ENCODE assay signal across 8 cellular contexts in the genomic region with DNA sequence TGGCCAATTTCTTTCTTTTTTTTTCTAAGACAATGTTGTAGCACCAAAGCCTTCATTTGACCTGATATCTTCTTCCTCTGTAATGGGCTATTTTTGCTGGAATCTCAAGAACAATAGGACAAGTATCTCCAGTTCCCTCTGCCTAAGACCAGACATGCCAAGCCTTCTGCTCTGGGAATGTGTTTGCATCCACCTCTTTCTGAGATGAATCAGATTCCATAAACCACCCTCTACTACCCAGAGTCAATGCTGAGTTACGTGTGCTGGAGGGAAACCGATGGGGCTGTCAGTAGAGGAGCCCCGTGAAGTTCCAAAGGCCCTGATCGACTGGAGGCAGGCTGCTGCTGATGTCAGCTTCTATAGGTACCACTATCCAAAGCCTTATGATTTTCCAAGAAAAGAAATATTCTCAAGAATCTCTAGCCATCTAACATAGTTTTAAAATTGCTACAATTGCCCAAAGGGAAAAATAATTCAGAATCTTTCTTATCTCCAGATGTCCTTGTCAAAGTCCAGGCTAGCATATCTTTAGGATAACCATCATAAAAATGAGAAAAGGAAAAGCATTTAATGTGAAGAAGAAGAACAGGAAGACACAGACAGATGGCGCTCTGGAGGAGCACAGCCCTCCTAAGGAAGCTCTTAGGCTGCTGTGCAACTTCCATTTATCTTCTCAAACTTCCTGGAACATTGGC.
A peak's percentile ranks its signal among the peaks of the same experiment; 100 is the strongest.
DNase-seq lines count a peak whose midpoint lies in the region; ATAC-seq and TF ChIP-seq lines count a peak whose summit lies in the region.

No MANE protein-coding gene starts in this region.

- H3K9ac ChIP-seq in liver (ENCODE audit: low read depth in 1 of 2, low read length in 2 of 2), result no peak overlapping the region

- H3K27ac ChIP-seq in liver (ENCODE audit: low read depth in 1 of 2, low read length in 2 of 2), result no peak overlapping the region

- peak; percentile 13 for DNase-seq in stimulated activated CD4-positive, alpha-beta T cell treated with anti-CD3 and anti-CD28 coated beads, Interleukin-15, amount 100 ng/mL, for 24 hours
- no peak for DNase-seq in stimulated activated CD4-positive, alpha-beta T cell treated with anti-CD3 and anti-CD28 coated beads, Interleukin-12 subunit alpha, Interleukin-12 subunit beta, amount 100 ng/mL, for 4 hours
- DNase-seq in NCI-H187 (lab: John Stamatoyannopoulos, UW) (peak; percentile 26 to 45), astrocyte of the hippocampus (ENCODE audit: low read depth, low spot score) (peak; percentile 48), AG08395 (ENCODE audit: low spot score) (no peak)
- no peak for DNase-seq in activated CD4-positive, CD25-positive, alpha-beta regulatory T cell (lab: John Stamatoyannopoulos, UW)

- peak; percentile 82 to 83 for TF ChIP-seq RAD21 in liver (IDR thresholded peaks at IDR 0.05)

- no peaks in the 10 kb centered on the region for H3K4me1 ChIP-seq in liver (ENCODE audit: control insufficient read depth in 4 of 4, insufficient read depth in 4 of 4, low read length in 3 of 4)

- peak; percentile 60 for TF ChIP-seq CTCF in liver (IDR thresholded peaks at IDR 0.05; ENCODE audit: low read depth, low read length, missing input control)

- no peaks in the 10 kb centered on the region for H3K27me3 ChIP-seq in liver (ENCODE audit: control insufficient read depth in 4 of 4, insufficient read depth in 4 of 4, low read length in 3 of 4)

- ATAC-seq in HG03039 (IDR thresholded peaks at IDR 0.05; ENCODE audit: unreplicated experiment), result no peak

- H3K36me3 ChIP-seq in liver (ENCODE audit: control insufficient read depth in 4 of 4, insufficient read depth in 3 of 4, low read depth in 1 of 4, low read length in 3 of 4), result no peaks in the 10 kb centered on the region

- H3K4me3 ChIP-seq in liver (ENCODE audit: low read depth in 1 of 3, low read length in 3 of 3), result no peak overlapping the region

- no peaks in the 10 kb centered on the region for H3K9me3 ChIP-seq in liver (ENCODE audit: control insufficient read depth in 4 of 4, low read length in 3 of 4)

- 38% methylated on average over 5 of the region's 5 CpGs for WGBS in liver

TF ChIP-seq in liver, 16 proteins besides CTCF, POLR2A, EP300 and RAD21:
- TF ChIP-seq HNF4A (conservative IDR thresholded peaks at IDR 0.05) (peak in 1 of 2 donors; percentile 27), TAF1 (conservative IDR thresholded peaks at IDR 0.05) (no peak), RXRA (IDR thresholded peaks at IDR 0.05) (no peak)
TF ChIP-seq in liver: peak in this region for 1.

Comparison
In these comparisons a context has a peak if more than half of its experiments do, and no peak if none do; other contexts are left out.
1. DNase-seq: peak in stimulated activated CD4-positive, alpha-beta T cell treated with anti-CD3 and anti-CD28 coated beads, Interleukin-15, amount 100 ng/mL, for 24 hours (single experiment), NCI-H187 (2 of 2) and astrocyte of the hippocampus (single experiment); none in stimulated activated CD4-positive, alpha-beta T cell treated with anti-CD3 and anti-CD28 coated beads, Interleukin-12 subunit alpha, Interleukin-12 subunit beta, amount 100 ng/mL, for 4 hours (single experiment), activated CD4-positive, CD25-positive, alpha-beta regulatory T cell (0 of 4) and AG08395 (single experiment).